Comparison of ENCODE assay signal across 10 cellular contexts in genomic region chr12:109951751-109952150, GRCh38. TPM values are rescaled to one million over a fixed set of nuclear protein-coding genes. Genes with fewer than 3 reads are reported as not detected.
A peak's percentile ranks its signal among the peaks of the same experiment; 100 is the strongest.
DNase-seq lines count a peak whose midpoint lies in the region; ATAC-seq, FAIRE-seq and TF ChIP-seq lines count a peak whose summit lies in the region.
"Had no signal": no experiment of that assay in that cellular context is flagged by ENCODE, and none has a peak within 500 bp of the region (broad histone marks: within the 10 kb centered on the region; RNA-seq: fewer than 3 reads in every experiment).

No MANE protein-coding gene starts in this region.

- H4K20me1 ChIP-seq in astrocyte (ENCODE audit: insufficient read depth, low read length) = no peaks in the 10 kb centered on the region

- H3K27me3 ChIP-seq in astrocyte (ENCODE audit: insufficient read depth, low read length) = no peaks in the 10 kb centered on the region
- H3K27me3 ChIP-seq: BLaER1 treated with 17β-estradiol and CSF1 and Interleukin-3, amounts not matched to agents 10 nM and 100 nM had no signal

- ATAC-seq in activated T-cell treated with anti-CD3 and anti-CD28 coated beads, Interleukin-2, amount 50 U/mL, for 4 hours = no peak

- H3K79me2 ChIP-seq in astrocyte (ENCODE audit: insufficient read depth, low read length) = no peaks in the 10 kb centered on the region

- peak overlapping the region; percentile 82 for H3K4me2 ChIP-seq in astrocyte (ENCODE audit: low read length)

- no peak overlapping the region for H2AFZ ChIP-seq in astrocyte (ENCODE audit: low read depth, low read length)

- intact Hi-C loops in kidney (cut with DNase I) = no loop called here

- peak overlapping the region; percentile 76 for H3K27ac Mint-ChIP-seq in activated T-cell treated with anti-CD3 and anti-CD28 coated beads, Interleukin-2, amount 50 U/mL, for 24 hours
- peak overlapping the region; percentile 83 for H3K27ac Mint-ChIP-seq in astrocyte (ENCODE audit: unreplicated experiment)
- peak overlapping the region; percentile 50 for H3K27ac Mint-ChIP-seq in type B pancreatic cell

- FAIRE-seq in astrocyte (lab: Jason Lieb, UNC) (peak; percentile 45), kidney (lab: Jason Lieb, UNC) (no peak)

- H3K9me3 ChIP-seq in astrocyte (ENCODE audit: insufficient read depth, low read depth, low read length) (no peaks in the 10 kb centered on the region), kidney (ENCODE audit: control insufficient read depth in 1 of 2, low read length in 2 of 2) (no peaks in the 10 kb centered on the region)
- H3K9me3 ChIP-seq: BLaER1 treated with 17β-estradiol and CSF1 and Interleukin-3, amounts not matched to agents 10 nM and 100 nM had no signal

- H3K4me3 Mint-ChIP-seq in activated T-cell treated with anti-CD3 and anti-CD28 coated beads, Interleukin-2, amount 50 U/mL, for 24 hours = no peak overlapping the region
- no peak overlapping the region for H3K4me3 Mint-ChIP-seq in activated T-cell treated with anti-CD3 and anti-CD28 coated beads, Interleukin-2, amount 50 U/mL, for 4 hours
- H3K4me3 Mint-ChIP-seq in astrocyte (ENCODE audit: unreplicated experiment) (peak overlapping the region; percentile 58), type B pancreatic cell (no peak overlapping the region)

- peak overlapping the region; percentile 95 for H3K27ac ChIP-seq in astrocyte (ENCODE audit: low read depth, low read length)
- peak overlapping the region; percentile 49 to 91 for H3K27ac ChIP-seq in kidney (ENCODE audit: low read depth in 2 of 2, low read length in 2 of 2)
- H3K27ac ChIP-seq: SK-N-MC had no signal

- H3K4me1 ChIP-seq in astrocyte (ENCODE audit: insufficient read depth, low read length) (peaks cover 61% of the 10 kb centered on the region), kidney (ENCODE audit: control insufficient read depth in 1 of 2, insufficient read depth in 1 of 2, low read depth in 1 of 2, low read length in 2 of 2) (peaks cover 29 to 37% of the 10 kb centered on the region in 2 donors)

- H3K4me1 Mint-ChIP-seq in activated T-cell treated with anti-CD3 and anti-CD28 coated beads, Interleukin-2, amount 50 U/mL, for 24 hours (ENCODE audit: low read depth) = peaks cover 30% of the 10 kb centered on the region
- peaks cover 21% of the 10 kb centered on the region for H3K4me1 Mint-ChIP-seq in activated T-cell treated with anti-CD3 and anti-CD28 coated beads, Interleukin-2, amount 50 U/mL, for 4 hours (ENCODE audit: low read depth)
- H3K4me1 Mint-ChIP-seq in astrocyte (ENCODE audit: low read depth, unreplicated experiment) (peaks cover 62% of the 10 kb centered on the region), type B pancreatic cell (ENCODE audit: unreplicated experiment) (peaks cover 29% of the 10 kb centered on the region)

- no peaks in the 10 kb centered on the region for H3K9me3 Mint-ChIP-seq in activated T-cell treated with anti-CD3 and anti-CD28 coated beads, Interleukin-2, amount 50 U/mL, for 24 hours
- H3K9me3 Mint-ChIP-seq in activated T-cell treated with anti-CD3 and anti-CD28 coated beads, Interleukin-2, amount 50 U/mL, for 4 hours = no peaks in the 10 kb centered on the region
- no peaks in the 10 kb centered on the region for H3K9me3 Mint-ChIP-seq in astrocyte (ENCODE audit: unreplicated experiment)
- no peaks in the 10 kb centered on the region for H3K9me3 Mint-ChIP-seq in type B pancreatic cell

- TF ChIP-seq CTCF in astrocyte (IDR thresholded peaks at IDR 0.05; ENCODE audit: insufficient read depth, low read depth, low read length) (no peak), kidney (IDR thresholded peaks at IDR 0.05; ENCODE audit: borderline replicate concordance, extremely low read depth, insufficient read depth) (no peak), type B pancreatic cell (conservative IDR thresholded peaks at IDR 0.05) (no peak)

- H3K9ac ChIP-seq in astrocyte (ENCODE audit: low read length) (peak overlapping the region; percentile 78), kidney (ENCODE audit: low read length in 2 of 2) (no peak overlapping the region)

- H3K36me3 Mint-ChIP-seq in activated T-cell treated with anti-CD3 and anti-CD28 coated beads, Interleukin-2, amount 50 U/mL, for 24 hours (ENCODE audit: low read depth) = peaks cover 90% of the 10 kb centered on the region
- H3K36me3 Mint-ChIP-seq in activated T-cell treated with anti-CD3 and anti-CD28 coated beads, Interleukin-2, amount 50 U/mL, for 4 hours (ENCODE audit: insufficient read depth) = peaks cover 37% of the 10 kb centered on the region
- H3K36me3 Mint-ChIP-seq in astrocyte (ENCODE audit: low read depth, unreplicated experiment) (peaks cover 26% of the 10 kb centered on the region), type B pancreatic cell (peaks cover 31% of the 10 kb centered on the region)

- H3K4me3 ChIP-seq in astrocyte (ENCODE audit: insufficient read depth, low read depth, low read length) (peak overlapping the region; percentile 43), kidney (ENCODE audit: low read length in 2 of 2) (no peak overlapping the region)
- H3K4me3 ChIP-seq: BLaER1 treated with 17β-estradiol and CSF1 and Interleukin-3, amounts not matched to agents 10 nM and 100 nM; SK-N-MC had no signal

- no peak for DNase-seq in activated T-cell treated with anti-CD3 and anti-CD28 coated beads, Interleukin-2, amount 50 U/mL, for 24 hours
- no peak for DNase-seq in activated T-cell treated with anti-CD3 and anti-CD28 coated beads, Interleukin-2, amount 50 U/mL, for 4 hours
- DNase-seq in astrocyte (ENCODE audit: low read depth) = peak; percentile 95
- DNase-seq in kidney = peak; percentile 87
- DNase-seq in type B pancreatic cell (ENCODE audit: extremely low spot score, unreplicated experiment) = no peak
- no peak for DNase-seq in activated gamma-delta T cell (lab: John Stamatoyannopoulos, UW)
- DNase-seq in NOMO-1 treated with dmso at 0.1 percent for 144 hours (lab: John Stamatoyannopoulos, UW; ENCODE audit: unreplicated experiment) = no peak
- no peak for DNase-seq in SIG-M5 treated with dmso at 0.1 percent for 504 hours (lab: John Stamatoyannopoulos, UW; ENCODE audit: unreplicated experiment)

- no peaks in the 10 kb centered on the region for H3K27me3 Mint-ChIP-seq in activated T-cell treated with anti-CD3 and anti-CD28 coated beads, Interleukin-2, amount 50 U/mL, for 24 hours
- no peaks in the 10 kb centered on the region for H3K27me3 Mint-ChIP-seq in activated T-cell treated with anti-CD3 and anti-CD28 coated beads, Interleukin-2, amount 50 U/mL, for 4 hours (ENCODE audit: low read depth)
- no peaks in the 10 kb centered on the region for H3K27me3 Mint-ChIP-seq in astrocyte (ENCODE audit: low read depth, unreplicated experiment)
- no peaks in the 10 kb centered on the region for H3K27me3 Mint-ChIP-seq in type B pancreatic cell

- peaks cover 18% of the 10 kb centered on the region for H3K36me3 ChIP-seq in astrocyte (ENCODE audit: insufficient read depth, low read length)
- H3K36me3 ChIP-seq in kidney (ENCODE audit: control insufficient read depth in 1 of 2, insufficient read depth in 2 of 2, low read length in 2 of 2) = peaks cover 14 to 15% of the 10 kb centered on the region in 2 donors

RNA-seq across cellular contexts. Expression of gene GIT2, which starts 44.4 kb away (rescaled TPM):
- 10 to 100 TPM; 43.0 to 51.8 (median 49.0) TPM for total RNA-seq in activated T-cell treated with anti-CD3 and anti-CD28 coated beads, Interleukin-2, amount 50 U/mL, for 4 hours
- total RNA-seq in astrocyte = 32.7 and 33.4 TPM in 2 replicates
- 46.2 TPM for total RNA-seq in kidney
- polyA plus RNA-seq in kidney (ENCODE audit: insufficient read depth, low read depth, low replicate concordance) = 10.4 TPM
- 26.3 and 38.4 TPM in 2 replicates for total RNA-seq in type B pancreatic cell (ENCODE audit: low replicate concordance)

RNA-seq across cellular contexts. Expression of gene ANKRD13A, which starts 47.5 kb away (rescaled TPM):
- total RNA-seq in activated T-cell treated with anti-CD3 and anti-CD28 coated beads, Interleukin-2, amount 50 U/mL, for 4 hours = 10 to 100 TPM; 30.6 to 42.7 (median 38.8) TPM
- 22.5 and 23.9 TPM in 2 replicates for total RNA-seq in astrocyte
- 68.0 TPM for total RNA-seq in kidney
- 23.2 TPM for polyA plus RNA-seq in kidney (ENCODE audit: insufficient read depth, low read depth, low replicate concordance)
- total RNA-seq in type B pancreatic cell (ENCODE audit: low replicate concordance) = 34.6 and 43.4 TPM in 2 replicates

RNA-seq across cellular contexts. Expression of gene TCHP, which starts 51.7 kb away (rescaled TPM):
- 10 to 100 TPM; 25.4 to 27.9 (median 25.4) TPM for total RNA-seq in activated T-cell treated with anti-CD3 and anti-CD28 coated beads, Interleukin-2, amount 50 U/mL, for 4 hours
- 6.8 and 8.6 TPM in 2 replicates for total RNA-seq in astrocyte
- 16.2 TPM for total RNA-seq in kidney
- polyA plus RNA-seq in kidney (ENCODE audit: insufficient read depth, low read depth, low replicate concordance) = 6.0 TPM
- 21.6 TPM in 2 replicates for total RNA-seq in type B pancreatic cell (ENCODE audit: low replicate concordance)

Comparison
In these comparisons a context has a peak if more than half of its experiments do, and no peak if none do; other contexts are left out.
1. DNase-seq: peak in astrocyte (single experiment) and kidney (single experiment); none in activated T-cell treated with anti-CD3 and anti-CD28 coated beads, Interleukin-2, amount 50 U/mL, for 24 hours (single experiment), activated T-cell treated with anti-CD3 and anti-CD28 coated beads, Interleukin-2, amount 50 U/mL, for 4 hours (single experiment), type B pancreatic cell (single experiment), activated gamma-delta T cell (single experiment), NOMO-1 treated with dmso at 0.1 percent for 144 hours (single experiment) and SIG-M5 treated with dmso at 0.1 percent for 504 hours (single experiment).
2. Peak in every context shown above with its lines, with median percentiles within 50 percentile points of each other: H3K27ac Mint-ChIP-seq.